In genomic region chr19:16324384-16325160, GRCh38 we compare ENCODE assay signal across 8 cellular contexts. TPM values are rescaled to one million over a fixed set of nuclear protein-coding genes. Genes with fewer than 3 reads are reported as not detected.
DNase-seq lines count a peak whose midpoint lies in the region; ATAC-seq and TF ChIP-seq lines count a peak whose summit lies in the region.

TSS of gene KLF2 (plus strand) at chr19:16324826. CDS start at chr19:16324924, 98 bp downstream.

- peak; percentile 77 for DNase-seq in DMS114 treated with DMSO at 0.1 percent for 48 hours (lab: John Stamatoyannopoulos, UW; ENCODE audit: unreplicated experiment)
- DNase-seq in HuH-7 (ENCODE audit: low spot score), result peak; percentile 79
- peak; percentile 50 to 84 for DNase-seq in SW 1271 (lab: John Stamatoyannopoulos, UW)
- DNase-seq in activated naive CD8-positive, alpha-beta T cell treated with anti-CD3 and anti-CD28 coated beads, Interleukin-2, amount 50 U/mL, for 16 hours (ENCODE audit: low read depth, low spot score), result peak; percentile 50
- DNase-seq in heart left ventricle, result peak; percentile 96 to 97 (median 97)
- peak; percentile 40 to 94 (median 62) for DNase-seq in posterior cingulate gyrus
- peak; percentile 90 to 91 for DNase-seq in tibial nerve (ENCODE audit: low spot score in 2 of 2)

- peaks cover 7 to 36% (median 29%) of the 10 kb centered on the region in 9 donors for H3K36me3 ChIP-seq in heart left ventricle
- peaks cover 6 to 35% (median 19%) of the 10 kb centered on the region in 3 donors for H3K36me3 ChIP-seq in tibial nerve

- H3K9me3 ChIP-seq in heart left ventricle (no peaks in the 10 kb centered on the region), tibial nerve (no peaks in the 10 kb centered on the region)

- no peaks in the 10 kb centered on the region for H3K27me3 ChIP-seq in heart left ventricle
- no peaks in the 10 kb centered on the region for H3K27me3 ChIP-seq in tibial nerve

- TF ChIP-seq POLR2A in heart left ventricle (IDR thresholded peaks at IDR 0.05) (peak; percentile 85 to 98), tibial nerve (IDR thresholded peaks at IDR 0.05) (peak; percentile 83 to 93)

- intact Hi-C loops in heart left ventricle (cut with DNase I), result loop anchor here in 9 of 10 donors (1.0 to 5.0 kb wide), 9 partner anchors 37 to 77 kb away; no protein-coding TSS in a partner anchor
- intact Hi-C loops in posterior cingulate gyrus (cut with DNase I), result loop anchor here (5.0 kb wide), 1 partner anchor 42 kb away; no protein-coding TSS in a partner anchor

- peak in 1 of 2 donors; percentile 82 for TF ChIP-seq EP300 in tibial nerve (IDR thresholded peaks at IDR 0.05)

- H3K4me3 ChIP-seq in heart left ventricle, result peak within 1 kb of the TSS; percentile 64 to 99 (median 83)
- H3K4me3 ChIP-seq in tibial nerve, result peak within 1 kb of the TSS; percentile 82 to 98 (median 94)

- peak within 1 kb of the TSS; percentile 92 to 99 (median 98) for H3K27ac ChIP-seq in heart left ventricle
- H3K27ac ChIP-seq in tibial nerve, result peak within 1 kb of the TSS; percentile 95 to 98 (median 96)

- 0 to 1% (median 1%) methylated on average over 36 to 105 of the region's 105 CpGs; no CpG with 5 or more reads in 1 of the 4 donors for WGBS in heart left ventricle, 4 donors
- 0% methylated on average over 15 to 62 of the region's 105 CpGs for WGBS in tibial nerve, 2 donors

- TF ChIP-seq CTCF in heart left ventricle (IDR thresholded peaks at IDR 0.05) (no peak), tibial nerve (IDR thresholded peaks at IDR 0.05) (peak in 2 of 5 experiments; percentile 3 to 9)

- ATAC-seq in GM21390 (IDR thresholded peaks at IDR 0.05; ENCODE audit: unreplicated experiment) (peak; percentile 57), heart left ventricle (peak; percentile 71 to 92 (median 82))

- H3K4me1 ChIP-seq in heart left ventricle, result peaks cover 0 to 44% (median 25%) of the 10 kb centered on the region in 12 donors
- H3K4me1 ChIP-seq in tibial nerve, result peaks cover 0 to 55% (median 25%) of the 10 kb centered on the region in 4 donors

RNA-seq across cellular contexts. Expression of gene KLF2, which starts in this region (rescaled TPM):
- total RNA-seq in heart left ventricle (10 to 100 TPM; 28.0 to 87.2 (median 45.0) TPM), tibial nerve (100 to 1,000 TPM; 115 to 236 (median 167) TPM)
- 10 to 100 TPM; 14.4 to 24.2 TPM for polyA plus RNA-seq in heart left ventricle

Comparison
In these comparisons a context has a peak if more than half of its experiments do, and no peak if none do; other contexts are left out.
1. Peak in every context shown above with its lines: DNase-seq, ATAC-seq, H3K4me3 ChIP-seq and H3K27ac ChIP-seq.